1 cellular context compared by ENCODE assay signal in the genomic region with DNA sequence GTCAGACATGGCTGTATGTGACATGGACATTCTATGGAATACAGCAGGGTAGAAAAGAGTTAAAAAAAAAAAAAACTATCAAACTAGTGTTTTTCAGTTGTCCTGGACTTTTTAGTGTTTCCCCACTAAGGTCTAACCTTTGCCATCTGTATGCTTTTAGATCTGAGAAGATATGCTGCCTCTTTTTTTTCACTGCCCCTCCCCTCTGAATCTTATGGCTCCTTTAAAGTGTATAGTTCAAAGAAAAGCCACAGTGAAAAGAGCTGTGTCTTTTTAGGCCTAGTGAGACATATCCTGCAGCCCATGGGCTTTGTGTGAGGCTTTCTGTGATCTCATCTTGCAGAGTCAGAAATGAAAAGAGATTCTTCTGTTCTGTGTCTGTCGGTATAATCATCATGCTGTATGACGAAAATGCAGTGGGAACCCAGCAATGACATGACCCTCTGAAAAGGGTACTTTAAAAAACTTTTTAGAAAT.
TF ChIP-seq lines count a peak whose summit lies in the region.

No MANE protein-coding gene starts in this region.

TF ChIP-seq in HepG2, 621 proteins besides CTCF, POLR2A, EP300 and RAD21 (continued from another document and continues in another):
- TF ChIP-seq, protein P1, sequence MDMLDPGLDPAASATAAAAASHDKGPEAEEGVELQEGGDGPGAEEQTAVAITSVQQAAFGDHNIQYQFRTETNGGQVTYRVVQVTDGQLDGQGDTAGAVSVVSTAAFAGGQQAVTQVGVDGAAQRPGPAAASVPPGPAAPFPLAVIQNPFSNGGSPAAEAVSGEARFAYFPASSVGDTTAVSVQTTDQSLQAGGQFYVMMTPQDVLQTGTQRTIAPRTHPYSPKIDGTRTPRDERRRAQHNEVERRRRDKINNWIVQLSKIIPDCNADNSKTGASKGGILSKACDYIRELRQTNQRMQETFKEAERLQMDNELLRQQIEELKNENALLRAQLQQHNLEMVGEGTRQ (IDR thresholded peaks at IDR 0.05; ENCODE audit: low read depth, low read length): no peak
- TF ChIP-seq, protein P1 (CRISPR knock-in tag; IDR thresholded peaks at IDR 0.05; ENCODE audit: borderline replicate concordance): no peak
- TF ChIP-seq ZNF205 (CRISPR knock-in tag; IDR thresholded peaks at IDR 0.05) (0 out of 2 replicates have a peak, but pooled peaks have one; percentile 65), PLSCR1 (CRISPR knock-in tag; IDR thresholded peaks at IDR 0.05; ENCODE audit: borderline replicate concordance) (no peak), ERF (CRISPR knock-in tag; IDR thresholded peaks at IDR 0.05) (peak; percentile 87), HNRNPK (IDR thresholded peaks at IDR 0.05; ENCODE audit: low read depth, low read length, poor library complexity, severe bottlenecking) (no peak), SIN3B (IDR thresholded peaks at IDR 0.05; ENCODE audit: low read length) (no peak), NR2C2 (CRISPR knock-in tag; IDR thresholded peaks at IDR 0.05; ENCODE audit: borderline replicate concordance) (peak; percentile 50; the same call in 1 of the 2 replicates), ZFP91 (CRISPR knock-in tag; IDR thresholded peaks at IDR 0.05; ENCODE audit: borderline replicate concordance) (no peak), ZNF546 (CRISPR knock-in tag; conservative IDR thresholded peaks at IDR 0.05) (no peak), GATA4 (IDR thresholded peaks at IDR 0.05; ENCODE audit: borderline replicate concordance, low read depth) (peak; percentile 95), DMTF1 (CRISPR knock-in tag; IDR thresholded peaks at IDR 0.05) (no peak), ZSCAN5A (CRISPR knock-in tag; IDR thresholded peaks at IDR 0.05; ENCODE audit: borderline replicate concordance) (peak; percentile 93; the same call in 1 of the 2 replicates), SATB2 (CRISPR knock-in tag; IDR thresholded peaks at IDR 0.05) (no peak), PITX1 (CRISPR knock-in tag; IDR thresholded peaks at IDR 0.05) (peak; percentile 81), HNF1B (CRISPR knock-in tag; IDR thresholded peaks at IDR 0.05) (peak; percentile 66), MNT (IDR thresholded peaks at IDR 0.05) (no peak), TOPORS (CRISPR knock-in tag; IDR thresholded peaks at IDR 0.05) (peak; percentile 83; the same call in 1 of the 2 replicates), KDM1A (CRISPR knock-in tag; IDR thresholded peaks at IDR 0.05) (no peak), ZNF260 (CRISPR knock-in tag; IDR thresholded peaks at IDR 0.05; ENCODE audit: borderline replicate concordance, low read depth) (no peak), SRSF9 (IDR thresholded peaks at IDR 0.05; ENCODE audit: borderline replicate concordance, insufficient read depth, low read depth, low read length, poor library complexity, severe bottlenecking) (no peak), RFXANK (CRISPR knock-in tag; IDR thresholded peaks at IDR 0.05) (no peak), ISX (CRISPR knock-in tag; conservative IDR thresholded peaks at IDR 0.05) (no peak), PHF8 (CRISPR knock-in tag; IDR thresholded peaks at IDR 0.05) (no peak), MZF1 (CRISPR knock-in tag; IDR thresholded peaks at IDR 0.05; ENCODE audit: borderline replicate concordance) (no peak), NFKBIZ (CRISPR knock-in tag; IDR thresholded peaks at IDR 0.05) (no peak), ZNF761 (CRISPR knock-in tag; conservative IDR thresholded peaks at IDR 0.05) (no peak), ELF3 (CRISPR knock-in tag; IDR thresholded peaks at IDR 0.05) (peak; percentile 81), RXRB (CRISPR knock-in tag; IDR thresholded peaks at IDR 0.05; ENCODE audit: borderline replicate concordance) (peak; percentile 84), CHCHD3 (CRISPR knock-in tag; IDR thresholded peaks at IDR 0.05) (no peak), TBL1XR1 (IDR thresholded peaks at IDR 0.05; ENCODE audit: borderline replicate concordance, low read length, partially characterized antibody) (peak; percentile 12), ZNF615 (CRISPR knock-in tag; IDR thresholded peaks at IDR 0.05; ENCODE audit: borderline replicate concordance) (no peak), NFIC (IDR thresholded peaks at IDR 0.05; ENCODE audit: low read length) (peak; percentile 95), XRCC5 (optimal IDR thresholded peaks at IDR 0.05; ENCODE audit: low read length) (no peak), ATF6 (CRISPR knock-in tag; conservative IDR thresholded peaks at IDR 0.05) (no peak), HCFC1 (IDR thresholded peaks at IDR 0.05; ENCODE audit: low read depth, low read length) (no peak), AHR (CRISPR knock-in tag; IDR thresholded peaks at IDR 0.05) (no peak), HMGA1 (CRISPR knock-in tag; conservative IDR thresholded peaks at IDR 0.05) (no peak)
- TF ChIP-seq, protein P2, sequence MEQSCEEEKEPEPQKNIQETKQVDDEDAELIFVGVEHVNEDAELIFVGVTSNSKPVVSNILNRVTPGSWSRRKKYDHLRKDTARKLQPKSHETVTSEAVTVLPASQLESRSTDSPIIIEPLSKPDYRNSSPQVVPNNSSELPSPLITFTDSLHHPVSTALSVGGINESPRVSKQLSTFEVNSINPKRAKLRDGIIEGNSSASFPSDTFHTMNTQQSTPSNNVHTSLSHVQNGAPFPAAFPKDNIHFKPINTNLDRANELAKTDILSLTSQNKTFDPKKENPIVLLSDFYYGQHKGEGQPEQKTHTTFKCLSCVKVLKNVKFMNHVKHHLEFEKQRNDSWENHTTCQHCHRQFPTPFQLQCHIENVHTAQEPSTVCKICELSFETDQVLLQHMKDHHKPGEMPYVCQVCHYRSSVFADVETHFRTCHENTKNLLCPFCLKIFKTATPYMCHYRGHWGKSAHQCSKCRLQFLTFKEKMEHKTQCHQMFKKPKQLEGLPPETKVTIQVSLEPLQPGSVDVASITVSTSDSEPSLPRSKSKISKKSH (CRISPR knock-in tag; IDR thresholded peaks at IDR 0.05; ENCODE audit: borderline replicate concordance): no peak
- TF ChIP-seq, protein P3, sequence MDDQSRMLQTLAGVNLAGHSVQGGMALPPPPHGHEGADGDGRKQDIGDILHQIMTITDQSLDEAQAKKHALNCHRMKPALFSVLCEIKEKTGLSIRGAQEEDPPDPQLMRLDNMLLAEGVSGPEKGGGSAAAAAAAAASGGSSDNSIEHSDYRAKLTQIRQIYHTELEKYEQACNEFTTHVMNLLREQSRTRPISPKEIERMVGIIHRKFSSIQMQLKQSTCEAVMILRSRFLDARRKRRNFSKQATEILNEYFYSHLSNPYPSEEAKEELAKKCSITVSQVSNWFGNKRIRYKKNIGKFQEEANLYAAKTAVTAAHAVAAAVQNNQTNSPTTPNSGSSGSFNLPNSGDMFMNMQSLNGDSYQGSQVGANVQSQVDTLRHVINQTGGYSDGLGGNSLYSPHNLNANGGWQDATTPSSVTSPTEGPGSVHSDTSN (CRISPR knock-in tag; IDR thresholded peaks at IDR 0.05; ENCODE audit: borderline replicate concordance): no peak
- TF ChIP-seq, protein P4, sequence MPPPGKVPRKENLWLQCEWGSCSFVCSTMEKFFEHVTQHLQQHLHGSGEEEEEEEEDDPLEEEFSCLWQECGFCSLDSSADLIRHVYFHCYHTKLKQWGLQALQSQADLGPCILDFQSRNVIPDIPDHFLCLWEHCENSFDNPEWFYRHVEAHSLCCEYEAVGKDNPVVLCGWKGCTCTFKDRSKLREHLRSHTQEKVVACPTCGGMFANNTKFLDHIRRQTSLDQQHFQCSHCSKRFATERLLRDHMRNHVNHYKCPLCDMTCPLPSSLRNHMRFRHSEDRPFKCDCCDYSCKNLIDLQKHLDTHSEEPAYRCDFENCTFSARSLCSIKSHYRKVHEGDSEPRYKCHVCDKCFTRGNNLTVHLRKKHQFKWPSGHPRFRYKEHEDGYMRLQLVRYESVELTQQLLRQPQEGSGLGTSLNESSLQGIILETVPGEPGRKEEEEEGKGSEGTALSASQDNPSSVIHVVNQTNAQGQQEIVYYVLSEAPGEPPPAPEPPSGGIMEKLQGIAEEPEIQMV (CRISPR knock-in tag; IDR thresholded peaks at IDR 0.05; ENCODE audit: low read depth): no peak
